Comparison of ENCODE assay signal across 8 cellular contexts in genomic region chr3:122382888-122383666, GRCh38. TPM values are rescaled to one million over a fixed set of nuclear protein-coding genes. Genes with fewer than 3 reads are reported as not detected.
A peak's percentile ranks its signal among the peaks of the same experiment; 100 is the strongest.
DNase-seq lines count a peak whose midpoint lies in the region; ATAC-seq and TF ChIP-seq lines count a peak whose summit lies in the region.

TSS of gene MIX23 (minus strand) at chr3:122383231. CDS start at chr3:122383224, 7 bp downstream.

- TF ChIP-seq POLR2A in upper lobe of left lung (IDR thresholded peaks at IDR 0.05) = peak in 2 of 4 donors; percentile 29 to 50

- no peaks in the 10 kb centered on the region for H3K27me3 Mint-ChIP-seq in T-helper 1 cell treated with Interleukin-12 subunit alpha and Interleukin-12 subunit beta and Interleukin-4 antibody, amounts not matched to agents 30 μg/mL and 1 μg/mL, for 36 hours (ENCODE audit: low read depth)

- H3K36me3 ChIP-seq in heart right ventricle (peaks cover 0 to 26% (median 0%) of the 10 kb centered on the region in 9 donors), upper lobe of left lung (no peaks in the 10 kb centered on the region)

- peak; percentile 31 for DNase-seq in GM04503 (ENCODE audit: low read depth)
- DNase-seq in NCI-H1694 treated with DMSO at 0.1 percent for 48 hours (lab: John Stamatoyannopoulos, UW) = peak; percentile 72
- peak; percentile 72 for DNase-seq in amniotic epithelial cell (ENCODE audit: low read depth)
- DNase-seq in heart right ventricle = peak; percentile 85 to 90
- DNase-seq in posterior vena cava (ENCODE audit: low spot score) = peak; percentile 95
- DNase-seq in upper lobe of left lung = peak; percentile 86 to 89

- peak within 1 kb of the TSS; percentile 90 for H3K27ac Mint-ChIP-seq in T-helper 1 cell treated with Interleukin-12 subunit alpha and Interleukin-12 subunit beta and Interleukin-4 antibody, amounts not matched to agents 30 μg/mL and 1 μg/mL, for 36 hours

- no peaks in the 10 kb centered on the region for H3K9me3 ChIP-seq in heart right ventricle
- H3K9me3 ChIP-seq in upper lobe of left lung = no peaks in the 10 kb centered on the region

- no peaks in the 10 kb centered on the region for H3K9me3 Mint-ChIP-seq in T-helper 1 cell treated with Interleukin-12 subunit alpha and Interleukin-12 subunit beta and Interleukin-4 antibody, amounts not matched to agents 30 μg/mL and 1 μg/mL, for 36 hours

- H3K27ac ChIP-seq in heart right ventricle (peak within 1 kb of the TSS; percentile 69 to 94 (median 90)), upper lobe of left lung (peak within 1 kb of the TSS; percentile 87 to 92 (median 89))

- TF ChIP-seq EP300 in upper lobe of left lung (IDR thresholded peaks at IDR 0.05) = no peak

- H3K27me3 ChIP-seq in heart right ventricle = no peaks in the 10 kb centered on the region
- H3K27me3 ChIP-seq in upper lobe of left lung = no peaks in the 10 kb centered on the region

- intact Hi-C loops in heart right ventricle (cut with DNase I) (loop anchor here in 1 of 10 donors (5.0 kb wide), 1 partner anchor 836 kb away; the partner anchor contains the start of gene POLQ), posterior vena cava (cut with DNase I) (no loop called here)

- H3K4me1 ChIP-seq in heart right ventricle (peaks cover 0 to 39% (median 23%) of the 10 kb centered on the region in 9 donors), upper lobe of left lung (peaks cover 9 to 25% (median 15%) of the 10 kb centered on the region in 4 donors)

- WGBS in heart right ventricle, 2 donors = 0 to 1% methylated on average over 31 of the region's 31 CpGs
- 1% methylated on average over 28 to 31 of the region's 31 CpGs for WGBS in upper lobe of left lung, 2 donors

- peak in 1 of 9 donors; percentile 4 for TF ChIP-seq CTCF in heart right ventricle (IDR thresholded peaks at IDR 0.05)
- peak in 2 of 6 experiments; percentile 6 to 11 for TF ChIP-seq CTCF in upper lobe of left lung (IDR thresholded peaks at IDR 0.05)

- H3K4me3 ChIP-seq in heart right ventricle = peak within 1 kb of the TSS; percentile 57 to 88 (median 74)
- peak within 1 kb of the TSS; percentile 39 to 91 (median 66) for H3K4me3 ChIP-seq in upper lobe of left lung

- peaks cover 50% of the 10 kb centered on the region for H3K4me1 Mint-ChIP-seq in T-helper 1 cell treated with Interleukin-12 subunit alpha and Interleukin-12 subunit beta and Interleukin-4 antibody, amounts not matched to agents 30 μg/mL and 1 μg/mL, for 36 hours (ENCODE audit: low read depth)

- peak within 1 kb of the TSS; percentile 93 for H3K4me3 Mint-ChIP-seq in T-helper 1 cell treated with Interleukin-12 subunit alpha and Interleukin-12 subunit beta and Interleukin-4 antibody, amounts not matched to agents 30 μg/mL and 1 μg/mL, for 36 hours

- peaks cover 8% of the 10 kb centered on the region for H3K36me3 Mint-ChIP-seq in T-helper 1 cell treated with Interleukin-12 subunit alpha and Interleukin-12 subunit beta and Interleukin-4 antibody, amounts not matched to agents 30 μg/mL and 1 μg/mL, for 36 hours (ENCODE audit: low read depth)

- ATAC-seq in HG02759 (IDR thresholded peaks at IDR 0.05; ENCODE audit: unreplicated experiment) (peak; percentile 41), heart right ventricle (peak; percentile 79 to 93 (median 88)), upper lobe of left lung (ENCODE audit: low FRiP score in 2 of 2) (peak; percentile 94 to 95)

RNA-seq across cellular contexts. Expression of gene MIX23, which starts in this region (rescaled TPM):
- total RNA-seq in heart right ventricle (10 to 100 TPM; 23.8 to 42.3 (median 28.5) TPM), posterior vena cava (10 to 100 TPM; 13.8 to 16.3 TPM), upper lobe of left lung (10 to 100 TPM; 15.5 to 24.7 (median 18.2) TPM)
- polyA plus RNA-seq in heart right ventricle = 10 to 100 TPM; 47.7 to 58.4 TPM

Comparison
In these comparisons a context has a peak if more than half of its experiments do, and no peak if none do; other contexts are left out.
1. Peak in every context shown above with its lines: DNase-seq, ATAC-seq, H3K4me3 ChIP-seq and H3K27ac ChIP-seq.
2. DNase-seq: peak in every context shown above with its lines; median percentile 95 in posterior vena cava; 88 in heart right ventricle; 88 in upper lobe of left lung; 72 in NCI-H1694 treated with DMSO at 0.1 percent for 48 hours; 72 in amniotic epithelial cell; 31 in GM04503.
3. ATAC-seq: peak in every context shown above with its lines; median percentile 94 in upper lobe of left lung; 88 in heart right ventricle; 41 in HG02759.